In the genomic region with DNA sequence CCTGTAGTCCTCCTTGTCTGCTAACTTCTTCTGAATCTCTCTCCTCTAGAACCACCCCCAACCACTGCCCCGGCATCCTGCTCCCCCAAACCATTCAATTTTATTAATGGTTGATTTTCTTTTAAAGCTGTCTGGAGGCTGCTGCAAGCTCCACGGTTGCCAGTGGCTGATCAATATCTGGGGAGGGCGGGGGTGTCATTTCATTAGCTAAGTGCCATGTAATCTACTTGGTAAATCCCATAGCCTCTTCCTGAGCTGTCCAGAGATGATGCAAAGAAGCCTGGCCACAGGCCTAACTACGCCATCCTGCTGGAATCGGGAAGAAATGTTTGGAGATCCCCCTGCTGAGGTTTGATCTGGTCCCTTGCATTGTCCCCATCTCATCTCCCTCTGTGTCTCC, we compare ENCODE assay signal across 16 cellular contexts.
A peak's percentile ranks its signal among the peaks of the same experiment; 100 is the strongest.
DNase-seq lines count a peak whose midpoint lies in the region; ATAC-seq and TF ChIP-seq lines count a peak whose summit lies in the region.
"Had no signal": no experiment of that assay in that cellular context is flagged by ENCODE, and none has a peak within 500 bp of the region (broad histone marks: within the 10 kb centered on the region; RNA-seq: fewer than 3 reads in every experiment).

No MANE protein-coding gene starts in this region.

- H3K4me1 Mint-ChIP-seq in chondrocyte (ENCODE audit: low read depth) (peaks cover 51% of the 10 kb centered on the region), glutamatergic neuron (ENCODE audit: low read depth, unreplicated experiment) (peaks cover 3% of the 10 kb centered on the region), T-cell (no peaks in the 10 kb centered on the region)

- CTCF ChIA-PET in T-cell (lab: Charles Lee) = no interaction called here

- POLR2A ChIA-PET in T-cell (lab: Charles Lee) = no interaction called here

- DNase-seq in NCI-H82 (lab: John Stamatoyannopoulos, UW) (peak; percentile 39), NCI-H82 treated with DMSO at 0.1 percent for 48 hours (lab: John Stamatoyannopoulos, UW; ENCODE audit: unreplicated experiment) (no peak), chondrocyte (ENCODE audit: low spot score) (no peak), glutamatergic neuron (peak; percentile 41), T-cell (no peak)
- DNase-seq in stimulated activated CD4-positive, alpha-beta T cell treated with anti-CD3 and anti-CD28 coated beads, Interleukin-1b, Interleukin-23, amount 100 ng/mL, for 48 hours = no peak
- DNase-seq: AML-193; CD4-positive, alpha-beta T cell; DMS79 treated with DMSO at 0.1 percent for 48 hours; GF-D8; GOT3; H7; HFFc6 had no signal

- H3K27ac Mint-ChIP-seq in chondrocyte (ENCODE audit: unreplicated experiment) = peak overlapping the region; percentile 46
- H3K27ac Mint-ChIP-seq in glutamatergic neuron (ENCODE audit: unreplicated experiment) = no peak overlapping the region
- no peak overlapping the region for H3K27ac Mint-ChIP-seq in T-cell
- H3K27ac Mint-ChIP-seq: CD4-positive, alpha-beta T cell; HFFc6 had no signal

- ATAC-seq in T-cell (replicated peaks in 1 of 4) (no peak), HG02938 (IDR thresholded peaks at IDR 0.05; ENCODE audit: unreplicated experiment) (no peak)
- ATAC-seq: A549, HCT116 had no signal

- no peaks in the 10 kb centered on the region for H3K36me3 Mint-ChIP-seq in chondrocyte (ENCODE audit: low read depth)
- no peaks in the 10 kb centered on the region for H3K36me3 Mint-ChIP-seq in glutamatergic neuron (ENCODE audit: unreplicated experiment)
- H3K36me3 Mint-ChIP-seq in T-cell = no peaks in the 10 kb centered on the region

- no peaks in the 10 kb centered on the region for H3K27me3 Mint-ChIP-seq in chondrocyte (ENCODE audit: low read depth)
- peaks cover 19% of the 10 kb centered on the region for H3K27me3 Mint-ChIP-seq in glutamatergic neuron (ENCODE audit: unreplicated experiment)
- H3K27me3 Mint-ChIP-seq in T-cell = peaks cover 31 to 41% of the 10 kb centered on the region in 2 donors

- TF ChIP-seq CTCF in chondrocyte (IDR thresholded peaks at IDR 0.05) (no peak), glutamatergic neuron (IDR thresholded peaks at IDR 0.05; ENCODE audit: partially characterized antibody, unreplicated experiment) (no peak)

- H3K9me3 Mint-ChIP-seq in chondrocyte (ENCODE audit: low read depth) (no peaks in the 10 kb centered on the region), glutamatergic neuron (ENCODE audit: unreplicated experiment) (no peaks in the 10 kb centered on the region), T-cell (no peaks in the 10 kb centered on the region)
- H3K9me3 Mint-ChIP-seq: CD4-positive, alpha-beta T cell; HFFc6 had no signal

- H3K4me3 Mint-ChIP-seq in chondrocyte (ENCODE audit: unreplicated experiment) (no peak overlapping the region), glutamatergic neuron (ENCODE audit: unreplicated experiment) (no peak overlapping the region), T-cell (no peak overlapping the region)
- H3K4me3 Mint-ChIP-seq: CD4-positive, alpha-beta T cell; HFFc6 had no signal

Comparison
In these comparisons a context has a peak if more than half of its experiments do, and no peak if none do; other contexts are left out.
1. DNase-seq: peak in NCI-H82 (single experiment) and glutamatergic neuron (single experiment); none in NCI-H82 treated with DMSO at 0.1 percent for 48 hours (single experiment), chondrocyte (single experiment), stimulated activated CD4-positive, alpha-beta T cell treated with anti-CD3 and anti-CD28 coated beads, Interleukin-1b, Interleukin-23, amount 100 ng/mL, for 48 hours (single experiment) and T-cell (0 of 34).